Comparison of ENCODE assay signal across 15 cellular contexts in genomic region chr12:32163596-32163995, GRCh38.
"Had no signal": no experiment of that assay in that cellular context is flagged by ENCODE, and none has a peak within 500 bp of the region (broad histone marks: within the 10 kb centered on the region; RNA-seq: fewer than 3 reads in every experiment).

No MANE protein-coding gene starts in this region.

- H3K27me3 Mint-ChIP-seq: activated naive CD8-positive, alpha-beta T cell; brain; stimulated activated memory B cell treated with anti-CD40 and anti-IgM and Interleukin-4, amounts not matched to agents 10 μg/mL and 1 μg/mL and 100 μg/mL, for 72 hours had no signal

- H3K4me1 Mint-ChIP-seq: stimulated activated memory B cell treated with anti-CD40 and anti-IgM and Interleukin-4, amounts not matched to agents 10 μg/mL and 1 μg/mL and 100 μg/mL, for 72 hours had no signal

- ATAC-seq: activated CD4-positive, CD25-positive, alpha-beta regulatory T cell treated with anti-CD3 and anti-CD28 coated beads, Interleukin-2, amount 50 U/mL, for 24 hours; gastroesophageal sphincter; stimulated activated memory B cell treated with anti-CD40 and anti-IgM and Interleukin-4, amounts not matched to agents 10 μg/mL and 1 μg/mL and 100 μg/mL, for 72 hours had no signal

- DNase-seq: activated effector memory CD4-positive, alpha-beta T cell treated with anti-CD3 and anti-CD28 coated beads, Interleukin-2, amount 50 U/mL, for 16 hours; activated T-cell treated with anti-CD3 and anti-CD28 coated beads, Interleukin-2, amount 50 U/mL, for 1 hour; amygdala; dorsolateral prefrontal cortex; hippocampal formation; ovary; transverse colon had no signal

- H3K27ac Mint-ChIP-seq: activated naive CD8-positive, alpha-beta T cell; stimulated activated memory B cell treated with anti-CD40 and anti-IgM and Interleukin-4, amounts not matched to agents 10 μg/mL and 1 μg/mL and 100 μg/mL, for 72 hours had no signal

- H3K4me3 ChIP-seq: dorsolateral prefrontal cortex, esophagus muscularis mucosa, gastroesophageal sphincter, ovary, smooth muscle cell, transverse colon had no signal

- H3K4me3 Mint-ChIP-seq: activated naive CD8-positive, alpha-beta T cell; brain; neural crest cell; stimulated activated memory B cell treated with anti-CD40 and anti-IgM and Interleukin-4, amounts not matched to agents 10 μg/mL and 1 μg/mL and 100 μg/mL, for 72 hours had no signal
